ENCODE assay signal across 16 cellular contexts in genomic region chr1:11482904-11483479, GRCh38. TPM values are rescaled to one million over a fixed set of nuclear protein-coding genes. Genes with fewer than 3 reads are reported as not detected.
DNase-seq lines count a peak whose midpoint lies in the region; ATAC-seq and TF ChIP-seq lines count a peak whose summit lies in the region.
"Had no signal": no experiment of that assay in that cellular context is flagged by ENCODE, and none has a peak within 500 bp of the region (broad histone marks: within the 10 kb centered on the region; RNA-seq: fewer than 3 reads in every experiment).

No MANE protein-coding gene starts in this region.

- DNase-seq in NCI-H446 (lab: John Stamatoyannopoulos, UW) (peak; percentile 54 to 67), glutamatergic neuron (no peak), posterior cingulate gyrus (peak in 7 of 10 donors; percentile 28 to 92 (median 54)), SW 1271 (lab: John Stamatoyannopoulos, UW) (no peak)
- DNase-seq: Caco-2; CD8-positive, alpha-beta memory T cell; DND-41; GDM1; H7; KBM-7 had no signal

- H3K9me3 Mint-ChIP-seq in glutamatergic neuron (ENCODE audit: unreplicated experiment) = peaks cover 10% of the 10 kb centered on the region
- H3K9me3 Mint-ChIP-seq: GM23338 had no signal

- H3K4me1 Mint-ChIP-seq in glutamatergic neuron (ENCODE audit: low read depth, unreplicated experiment) = peaks cover 67% of the 10 kb centered on the region

- intact Hi-C loops in posterior cingulate gyrus (cut with DNase I) = no loop called here

- TF ChIP-seq CTCF in VCaP (conservative IDR thresholded peaks at IDR 0.05) (no peak), glutamatergic neuron (IDR thresholded peaks at IDR 0.05; ENCODE audit: partially characterized antibody, unreplicated experiment) (no peak)

- peak overlapping the region; percentile 96 for H3K4me3 Mint-ChIP-seq in glutamatergic neuron (ENCODE audit: unreplicated experiment)
- H3K4me3 Mint-ChIP-seq: CD8-positive, alpha-beta memory T cell; GM23338 had no signal

- H3K27me3 Mint-ChIP-seq in glutamatergic neuron (ENCODE audit: unreplicated experiment) = peaks cover 16% of the 10 kb centered on the region

- H3K27ac Mint-ChIP-seq in glutamatergic neuron (ENCODE audit: unreplicated experiment) = peak overlapping the region; percentile 22
- H3K27ac Mint-ChIP-seq: CD8-positive, alpha-beta memory T cell; GM23338 had no signal

- peak overlapping the region; percentile 97 for H3K27ac ChIP-seq in VCaP
- H3K27ac ChIP-seq: A549, BLaER1 had no signal

- ATAC-seq in GM18867 (IDR thresholded peaks at IDR 0.05; ENCODE audit: unreplicated experiment) (no peak), GM18909 (IDR thresholded peaks at IDR 0.05; ENCODE audit: poor library complexity, unreplicated experiment) (no peak)
- ATAC-seq: A549, GM23338 had no signal

- no peaks in the 10 kb centered on the region for H3K36me3 Mint-ChIP-seq in glutamatergic neuron (ENCODE audit: unreplicated experiment)

RNA-seq across cellular contexts. Expression of gene DISP3, which starts 4.0 kb away (rescaled TPM):
- 179 TPM for total RNA-seq in glutamatergic neuron (ENCODE audit: unreplicated experiment)

Comparison
In these comparisons a context has a peak if more than half of its experiments do, and no peak if none do; other contexts are left out.
1. DNase-seq: peak in NCI-H446 (2 of 2) and posterior cingulate gyrus (7 of 10); none in glutamatergic neuron (single experiment) and SW 1271 (0 of 2).